27 cellular contexts compared by ENCODE assay signal in the genomic region with DNA sequence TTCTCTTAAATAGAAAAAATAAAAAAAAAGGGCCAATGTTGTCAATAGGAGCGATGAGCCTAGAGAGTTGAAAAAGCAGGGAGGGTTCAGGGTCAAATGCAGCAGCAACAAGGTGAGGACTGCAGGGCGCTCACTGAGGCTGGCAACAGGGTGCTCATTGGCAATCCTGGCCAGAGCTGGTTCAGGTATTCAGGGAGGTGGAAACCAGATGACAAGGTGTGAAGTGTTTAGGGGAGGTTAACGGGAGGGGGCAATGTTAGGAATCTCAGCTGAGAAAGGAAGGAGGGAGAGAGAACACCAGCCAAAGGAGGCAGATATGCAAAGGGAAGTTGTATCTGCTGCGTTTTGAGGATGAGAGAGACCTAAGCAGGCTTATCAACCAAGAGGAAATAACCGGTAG.
"Had no signal": no experiment of that assay in that cellular context is flagged by ENCODE, and none has a peak within 500 bp of the region (broad histone marks: within the 10 kb centered on the region; RNA-seq: fewer than 3 reads in every experiment).

No MANE protein-coding gene starts in this region.

- H3K36me3 Mint-ChIP-seq: activated naive CD4-positive, alpha-beta T cell treated with anti-CD3 and anti-CD28 coated beads, Interleukin-2, amount 10 ng/mL, durations not matched to agents 7 days and 5 days; activated naive CD8-positive, alpha-beta T cell treated with anti-CD3 and anti-CD28 coated beads, Interleukin-2, amount 10 ng/mL, durations not matched to agents 7 days and 5 days had no signal

- H3K4me1 Mint-ChIP-seq: activated naive CD4-positive, alpha-beta T cell treated with anti-CD3 and anti-CD28 coated beads, Interleukin-2, amount 10 ng/mL, durations not matched to agents 7 days and 5 days; activated naive CD8-positive, alpha-beta T cell treated with anti-CD3 and anti-CD28 coated beads, Interleukin-2, amount 10 ng/mL, durations not matched to agents 7 days and 5 days had no signal

- ATAC-seq: activated CD4-positive, CD25-positive, alpha-beta regulatory T cell treated with anti-CD3 and anti-CD28 coated beads, Interleukin-2, amount 50 U/mL, for 24 hours; activated CD8-positive, alpha-beta T cell treated with anti-CD3 and anti-CD28 coated beads for 36 hours; activated T-cell treated with anti-CD3 and anti-CD28 coated beads, Interleukin-2, amount 50 U/mL, for 72 hours had no signal

- H3K4me3 ChIP-seq: adrenal gland, breast epithelium, Peyer's patch, SJSA1 had no signal

- H3K4me1 ChIP-seq: adrenal gland, breast epithelium, Peyer's patch, SJSA1 had no signal

- H3K9me3 Mint-ChIP-seq: activated CD8-positive, alpha-beta T cell treated with anti-CD3 and anti-CD28 coated beads for 36 hours; activated naive CD4-positive, alpha-beta T cell treated with anti-CD3 and anti-CD28 coated beads, Interleukin-2, amount 10 ng/mL, durations not matched to agents 7 days and 5 days; activated T-helper 2 cell treated with anti-CD3 and anti-CD28 coated beads, Interferon-gamma antibody, Interleukin-2, Interleukin-4, amounts not matched to agents 10 μg/mL and 5 μg/mL and 100 μg/mL, durations not matched to agents 14 hours and 24 hours and 36 hours had no signal

- H3K27ac ChIP-seq: adrenal gland, breast epithelium, Peyer's patch, RWPE1, SJSA1, WERI-Rb-1 had no signal

- DNase-seq: activated CD4-positive, alpha-beta T cell treated with anti-CD3 and anti-CD28 coated beads for 4 hours; activated CD8-positive, alpha-beta memory T cell treated with anti-CD3 and anti-CD28 coated beads, Interleukin-2, amount 50 U/mL, for 4 hours; activated CD8-positive, alpha-beta T cell treated with anti-CD3 and anti-CD28 coated beads for 36 hours; activated gamma-delta T cell treated with Interleukin-2 at 50 U/mL for 16 hours; activated naive CD4-positive, alpha-beta T cell treated with anti-CD3 and anti-CD28 coated beads, Interleukin-2, amount 10 ng/mL, durations not matched to agents 7 days and 5 days; activated naive CD8-positive, alpha-beta T cell treated with anti-CD3 and anti-CD28 coated beads, Interleukin-2, amount 10 ng/mL, durations not matched to agents 7 days and 5 days; activated T-cell treated with anti-CD3 and anti-CD28 coated beads, Interleukin-2, amount 50 U/mL, for 72 hours; adrenal gland; anterior cingulate cortex; caudate nucleus; MM.1S; NCI-H1092; NCI-H1417; NCI-H1930; NCI-H2171; NCI-H226; NCI-H526; NCI-H774; Peyer's patch; Right ventricle myocardium superior; WERI-Rb-1 had no signal

- H3K27me3 ChIP-seq: adrenal gland, breast epithelium, Peyer's patch, SJSA1 had no signal

- H3K9me3 ChIP-seq: adrenal gland, breast epithelium, Peyer's patch, SJSA1 had no signal

- H3K27ac Mint-ChIP-seq: activated CD8-positive, alpha-beta T cell treated with anti-CD3 and anti-CD28 coated beads for 36 hours; activated naive CD4-positive, alpha-beta T cell treated with anti-CD3 and anti-CD28 coated beads, Interleukin-2, amount 10 ng/mL, durations not matched to agents 7 days and 5 days; activated naive CD8-positive, alpha-beta T cell treated with anti-CD3 and anti-CD28 coated beads, Interleukin-2, amount 10 ng/mL, durations not matched to agents 7 days and 5 days; activated T-cell treated with anti-CD3 and anti-CD28 coated beads, Interleukin-2, amount 50 U/mL, for 72 hours; activated T-helper 2 cell treated with anti-CD3 and anti-CD28 coated beads, Interferon-gamma antibody, Interleukin-2, Interleukin-4, amounts not matched to agents 10 μg/mL and 5 μg/mL and 100 μg/mL, durations not matched to agents 14 hours and 24 hours and 36 hours; T-helper 1 cell treated with Interleukin-12 subunit alpha and Interleukin-12 subunit beta and Interleukin-4 antibody, amounts not matched to agents 30 μg/mL and 1 μg/mL, for 36 hours had no signal

- H3K4me3 Mint-ChIP-seq: activated CD8-positive, alpha-beta T cell treated with anti-CD3 and anti-CD28 coated beads for 36 hours; activated naive CD4-positive, alpha-beta T cell treated with anti-CD3 and anti-CD28 coated beads, Interleukin-2, amount 10 ng/mL, durations not matched to agents 7 days and 5 days; activated naive CD8-positive, alpha-beta T cell treated with anti-CD3 and anti-CD28 coated beads, Interleukin-2, amount 10 ng/mL, durations not matched to agents 7 days and 5 days; activated T-cell treated with anti-CD3 and anti-CD28 coated beads, Interleukin-2, amount 50 U/mL, for 72 hours; T-helper 1 cell treated with Interleukin-12 subunit alpha and Interleukin-12 subunit beta and Interleukin-4 antibody, amounts not matched to agents 30 μg/mL and 1 μg/mL, for 36 hours had no signal

- H3K36me3 ChIP-seq: adrenal gland, breast epithelium, Peyer's patch, SJSA1, WERI-Rb-1 had no signal
